1 cellular context compared by ENCODE assay signal in genomic region chr17:74368341-74369152, GRCh38.
TF ChIP-seq lines count a peak whose summit lies in the region.

No MANE protein-coding gene starts in this region.

TF ChIP-seq in HepG2, 621 proteins besides CTCF, POLR2A, EP300 and RAD21 (continued from another document and continues in another):
- no peak for TF ChIP-seq ATF6 (CRISPR knock-in tag; conservative IDR thresholded peaks at IDR 0.05)
- no peak for TF ChIP-seq ZNF331 (CRISPR knock-in tag; IDR thresholded peaks at IDR 0.05)
- TF ChIP-seq POLR2AphosphoS5 (IDR thresholded peaks at IDR 0.05; ENCODE audit: low read depth, low read length), result no peak
- TF ChIP-seq ZFYVE20 (CRISPR knock-in tag; IDR thresholded peaks at IDR 0.05; ENCODE audit: borderline replicate concordance, low read depth), result no peak
- no peak for TF ChIP-seq FOXO4 (CRISPR knock-in tag; conservative IDR thresholded peaks at IDR 0.05)
- TF ChIP-seq ZNF567 (CRISPR knock-in tag; IDR thresholded peaks at IDR 0.05; ENCODE audit: borderline replicate concordance), result 0 out of 2 replicates have a peak, but pooled peaks have one; percentile 42
- no peak for TF ChIP-seq DR1 (CRISPR knock-in tag; IDR thresholded peaks at IDR 0.05)
- TF ChIP-seq YY1 (IDR thresholded peaks at IDR 0.05; ENCODE audit: insufficient read depth, insufficient replicate concordance, low read depth, low read length), result peak; percentile 57
- no peak for TF ChIP-seq MAFF (IDR thresholded peaks at IDR 0.05; ENCODE audit: low read depth, low read length)
- peak; percentile 87 for TF ChIP-seq ZNF740 (CRISPR knock-in tag; IDR thresholded peaks at IDR 0.05)
- TF ChIP-seq XRCC5 (optimal IDR thresholded peaks at IDR 0.05; ENCODE audit: low read length), result peak; percentile 95
- 0 out of 2 replicates have a peak, but pooled peaks have one; percentile 7 for TF ChIP-seq SAFB2 (CRISPR knock-in tag; IDR thresholded peaks at IDR 0.05; ENCODE audit: borderline replicate concordance, low read depth)
- no peak for TF ChIP-seq ZBTB37 (CRISPR knock-in tag; IDR thresholded peaks at IDR 0.05)
- TF ChIP-seq SMC3 (IDR thresholded peaks at IDR 0.05; ENCODE audit: low read length), result peak; percentile 77
- peak; percentile 67 for TF ChIP-seq ZNF501 (CRISPR knock-in tag; IDR thresholded peaks at IDR 0.05)
- no peak for TF ChIP-seq TOE1 (CRISPR knock-in tag; IDR thresholded peaks at IDR 0.05)
- TF ChIP-seq SSRP1 (CRISPR knock-in tag; IDR thresholded peaks at IDR 0.05), result no peak
- TF ChIP-seq ZNF350 (CRISPR knock-in tag; IDR thresholded peaks at IDR 0.05; ENCODE audit: borderline replicate concordance, low read depth), result peak; percentile 42; the same call in 1 of the 2 replicates
- TF ChIP-seq ZBTB39 (CRISPR knock-in tag; IDR thresholded peaks at IDR 0.05), result no peak
- TF ChIP-seq ZNF75D (CRISPR knock-in tag; IDR thresholded peaks at IDR 0.05; ENCODE audit: borderline replicate concordance), result no peak
- TF ChIP-seq PCBP1 (IDR thresholded peaks at IDR 0.05; ENCODE audit: borderline replicate concordance, low read depth, low read length), result 0 out of 2 replicates have a peak, but pooled peaks have one; percentile 20
- no peak for TF ChIP-seq MLXIP (CRISPR knock-in tag; IDR thresholded peaks at IDR 0.05; ENCODE audit: borderline replicate concordance)
- peak; percentile 21; the same call in 1 of the 2 replicates for TF ChIP-seq TAF1 (CRISPR knock-in tag; IDR thresholded peaks at IDR 0.05)
- peak; percentile 48; the same call in 1 of the 2 replicates for TF ChIP-seq KDM2A (CRISPR knock-in tag; IDR thresholded peaks at IDR 0.05; ENCODE audit: borderline replicate concordance, low read depth)
- TF ChIP-seq CSRNP1 (CRISPR knock-in tag; IDR thresholded peaks at IDR 0.05), result no peak
- TF ChIP-seq PATZ1 (CRISPR knock-in tag; IDR thresholded peaks at IDR 0.05), result peak; percentile 92
- no peak for TF ChIP-seq ZNF281 (CRISPR knock-in tag; IDR thresholded peaks at IDR 0.05; ENCODE audit: borderline replicate concordance)
- TF ChIP-seq HNRNPL (IDR thresholded peaks at IDR 0.05; ENCODE audit: low read depth, low read length), result peak; percentile 59; the same call in 1 of the 2 replicates
- no peak for TF ChIP-seq RFX5 (IDR thresholded peaks at IDR 0.05; ENCODE audit: low read depth, low read length)
- TF ChIP-seq ZFP41 (CRISPR knock-in tag; IDR thresholded peaks at IDR 0.05; ENCODE audit: borderline replicate concordance), result no peak; the same call in 1 of the 2 replicates
- no peak for TF ChIP-seq ZNF512B (CRISPR knock-in tag; IDR thresholded peaks at IDR 0.05; ENCODE audit: borderline replicate concordance)
- no peak for TF ChIP-seq ZNF362 (CRISPR knock-in tag; IDR thresholded peaks at IDR 0.05; ENCODE audit: borderline replicate concordance)
- TF ChIP-seq THYN1 (CRISPR knock-in tag; IDR thresholded peaks at IDR 0.05; ENCODE audit: borderline replicate concordance, low read depth), result no peak
- TF ChIP-seq ZNF816 (CRISPR knock-in tag; IDR thresholded peaks at IDR 0.05; ENCODE audit: borderline replicate concordance), result no peak
